ENCODE assay signal across 1 cellular context in genomic region chr6:158020272-158020711, GRCh38.
TF ChIP-seq lines count a peak whose summit lies in the region.

No MANE protein-coding gene starts in this region.

TF ChIP-seq in endothelial cell of umbilical vein, 7 proteins besides CTCF, POLR2A, EP300 and RAD21 (continued from another document):
- TF ChIP-seq MYC (IDR thresholded peaks at IDR 0.05; ENCODE audit: low read depth, low read length), result no peak
